Comparison of ENCODE assay signal across 1 cellular context in the genomic region with DNA sequence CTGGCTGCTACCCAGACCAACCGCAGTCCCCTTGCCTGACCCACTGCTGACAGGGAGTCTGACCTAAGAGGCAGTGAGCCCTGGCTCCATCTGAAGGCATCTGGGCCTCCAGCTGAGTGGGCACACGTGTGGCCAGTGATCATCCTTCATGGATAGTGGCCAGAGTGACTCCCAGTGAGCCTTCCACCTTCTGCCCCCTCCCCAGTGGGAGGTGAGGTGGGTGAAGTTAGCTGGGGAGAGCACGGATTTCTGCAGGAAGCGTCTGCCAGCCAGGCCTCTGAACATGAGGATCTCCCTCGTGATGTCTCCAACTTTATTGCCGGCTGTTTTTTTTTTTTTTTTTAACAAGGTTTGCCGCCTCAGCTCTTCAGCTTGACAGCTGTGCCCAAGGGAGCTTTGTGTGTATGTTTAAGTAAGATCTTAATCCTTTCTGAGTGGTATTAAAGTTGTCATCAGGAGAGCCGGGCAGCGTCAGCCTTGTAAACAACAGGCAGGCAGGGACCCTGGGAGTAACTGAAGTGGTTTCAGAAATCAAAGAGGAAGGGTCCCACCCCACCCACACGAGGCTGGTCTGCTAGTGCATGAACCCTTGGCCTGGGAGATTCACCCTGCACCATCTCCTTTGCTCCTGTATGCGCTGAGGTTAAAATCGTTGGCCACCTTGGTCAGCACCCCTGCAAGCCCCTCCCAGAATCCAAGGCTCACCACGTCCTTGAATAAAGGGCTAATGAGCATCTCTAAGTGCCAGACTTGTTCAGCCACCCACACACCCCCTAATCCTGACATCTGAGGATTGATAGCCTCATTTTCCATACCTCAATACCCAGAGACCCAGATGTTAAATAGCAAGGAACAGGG.
TF ChIP-seq lines count a peak whose summit lies in the region.

No MANE protein-coding gene starts in this region.

TF ChIP-seq in HEK293, 187 proteins besides CTCF, POLR2A, EP300 and RAD21 (continued from another document and continues in another):
- TF ChIP-seq, protein P1, sequence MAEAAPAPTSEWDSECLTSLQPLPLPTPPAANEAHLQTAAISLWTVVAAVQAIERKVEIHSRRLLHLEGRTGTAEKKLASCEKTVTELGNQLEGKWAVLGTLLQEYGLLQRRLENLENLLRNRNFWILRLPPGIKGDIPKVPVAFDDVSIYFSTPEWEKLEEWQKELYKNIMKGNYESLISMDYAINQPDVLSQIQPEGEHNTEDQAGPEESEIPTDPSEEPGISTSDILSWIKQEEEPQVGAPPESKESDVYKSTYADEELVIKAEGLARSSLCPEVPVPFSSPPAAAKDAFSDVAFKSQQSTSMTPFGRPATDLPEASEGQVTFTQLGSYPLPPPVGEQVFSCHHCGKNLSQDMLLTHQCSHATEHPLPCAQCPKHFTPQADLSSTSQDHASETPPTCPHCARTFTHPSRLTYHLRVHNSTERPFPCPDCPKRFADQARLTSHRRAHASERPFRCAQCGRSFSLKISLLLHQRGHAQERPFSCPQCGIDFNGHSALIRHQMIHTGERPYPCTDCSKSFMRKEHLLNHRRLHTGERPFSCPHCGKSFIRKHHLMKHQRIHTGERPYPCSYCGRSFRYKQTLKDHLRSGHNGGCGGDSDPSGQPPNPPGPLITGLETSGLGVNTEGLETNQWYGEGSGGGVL (tag by site-specific recombination; IDR thresholded peaks at IDR 0.05) = peak; percentile 66
- TF ChIP-seq ZNF596 (tag by site-specific recombination; IDR thresholded peaks at IDR 0.05) = 0 out of 2 replicates have a peak, but pooled peaks have one; percentile 40
- TF ChIP-seq GLIS2 (tag by site-specific recombination; IDR thresholded peaks at IDR 0.05) = no peak; the same call in 1 of the 2 replicates
- peak; percentile 97 for TF ChIP-seq KLF7 (tag by site-specific recombination; IDR thresholded peaks at IDR 0.05; ENCODE audit: borderline replicate concordance)
- TF ChIP-seq ZNF140 (tag by site-specific recombination; IDR thresholded peaks at IDR 0.05) = no peak
- TF ChIP-seq, protein P2, sequence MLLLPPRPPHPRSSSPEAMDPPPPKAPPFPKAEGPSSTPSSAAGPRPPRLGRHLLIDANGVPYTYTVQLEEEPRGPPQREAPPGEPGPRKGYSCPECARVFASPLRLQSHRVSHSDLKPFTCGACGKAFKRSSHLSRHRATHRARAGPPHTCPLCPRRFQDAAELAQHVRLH (tag by site-specific recombination; IDR thresholded peaks at IDR 0.05) = peak; percentile 90
- TF ChIP-seq, protein P3, sequence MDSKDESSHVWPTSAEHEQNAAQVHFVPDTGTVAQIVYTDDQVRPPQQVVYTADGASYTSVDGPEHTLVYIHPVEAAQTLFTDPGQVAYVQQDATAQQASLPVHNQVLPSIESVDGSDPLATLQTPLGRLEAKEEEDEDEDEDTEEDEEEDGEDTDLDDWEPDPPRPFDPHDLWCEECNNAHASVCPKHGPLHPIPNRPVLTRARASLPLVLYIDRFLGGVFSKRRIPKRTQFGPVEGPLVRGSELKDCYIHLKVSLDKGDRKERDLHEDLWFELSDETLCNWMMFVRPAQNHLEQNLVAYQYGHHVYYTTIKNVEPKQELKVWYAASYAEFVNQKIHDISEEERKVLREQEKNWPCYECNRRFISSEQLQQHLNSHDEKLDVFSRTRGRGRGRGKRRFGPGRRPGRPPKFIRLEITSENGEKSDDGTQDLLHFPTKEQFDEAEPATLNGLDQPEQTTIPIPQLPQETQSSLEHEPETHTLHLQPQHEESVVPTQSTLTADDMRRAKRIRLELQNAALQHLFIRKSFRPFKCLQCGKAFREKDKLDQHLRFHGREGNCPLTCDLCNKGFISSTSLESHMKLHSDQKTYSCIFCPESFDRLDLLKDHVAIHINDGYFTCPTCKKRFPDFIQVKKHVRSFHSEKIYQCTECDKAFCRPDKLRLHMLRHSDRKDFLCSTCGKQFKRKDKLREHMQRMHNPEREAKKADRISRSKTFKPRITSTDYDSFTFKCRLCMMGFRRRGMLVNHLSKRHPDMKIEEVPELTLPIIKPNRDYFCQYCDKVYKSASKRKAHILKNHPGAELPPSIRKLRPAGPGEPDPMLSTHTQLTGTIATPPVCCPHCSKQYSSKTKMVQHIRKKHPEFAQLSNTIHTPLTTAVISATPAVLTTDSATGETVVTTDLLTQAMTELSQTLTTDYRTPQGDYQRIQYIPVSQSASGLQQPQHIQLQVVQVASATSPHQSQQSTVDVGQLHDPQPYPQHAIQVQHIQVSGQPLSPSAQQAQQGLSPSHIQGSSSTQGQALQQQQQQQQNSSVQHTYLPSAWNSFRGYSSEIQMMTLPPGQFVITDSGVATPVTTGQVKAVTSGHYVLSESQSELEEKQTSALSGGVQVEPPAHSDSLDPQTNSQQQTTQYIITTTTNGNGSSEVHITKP (tag by site-specific recombination; IDR thresholded peaks at IDR 0.05) = no peak
- TF ChIP-seq TCF7L2 (IDR thresholded peaks at IDR 0.05; ENCODE audit: borderline replicate concordance, low read depth, low read length) = peak; percentile 90
- TF ChIP-seq, protein P4, sequence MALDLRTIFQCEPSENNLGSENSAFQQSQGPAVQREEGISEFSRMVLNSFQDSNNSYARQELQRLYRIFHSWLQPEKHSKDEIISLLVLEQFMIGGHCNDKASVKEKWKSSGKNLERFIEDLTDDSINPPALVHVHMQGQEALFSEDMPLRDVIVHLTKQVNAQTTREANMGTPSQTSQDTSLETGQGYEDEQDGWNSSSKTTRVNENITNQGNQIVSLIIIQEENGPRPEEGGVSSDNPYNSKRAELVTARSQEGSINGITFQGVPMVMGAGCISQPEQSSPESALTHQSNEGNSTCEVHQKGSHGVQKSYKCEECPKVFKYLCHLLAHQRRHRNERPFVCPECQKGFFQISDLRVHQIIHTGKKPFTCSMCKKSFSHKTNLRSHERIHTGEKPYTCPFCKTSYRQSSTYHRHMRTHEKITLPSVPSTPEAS (tag by site-specific recombination; IDR thresholded peaks at IDR 0.05) = 0 out of 2 replicates have a peak, but pooled peaks have one; percentile 60
- peak; percentile 64 for TF ChIP-seq ZBTB17 (tag by site-specific recombination; IDR thresholded peaks at IDR 0.05)
- TF ChIP-seq RBAK (tag by site-specific recombination; IDR thresholded peaks at IDR 0.05) = no peak
- TF ChIP-seq ZNF146 (tag by site-specific recombination; IDR thresholded peaks at IDR 0.05) = peak; percentile 13; the same call in 1 of the 2 replicates
- 0 out of 2 replicates have a peak, but pooled peaks have one; percentile 51 for TF ChIP-seq ZNF221 (tag by site-specific recombination; IDR thresholded peaks at IDR 0.05; ENCODE audit: borderline replicate concordance)
- TF ChIP-seq ZNF843 (tag by site-specific recombination; IDR thresholded peaks at IDR 0.05) = peak; percentile 99
- TF ChIP-seq ZNF776 (tag by site-specific recombination; IDR thresholded peaks at IDR 0.05; ENCODE audit: borderline replicate concordance) = no peak
- no peak; the same call in 1 of the 2 replicates for TF ChIP-seq ZXDB (tag by site-specific recombination; IDR thresholded peaks at IDR 0.05)
- TF ChIP-seq ZNF830 (tag by site-specific recombination; IDR thresholded peaks at IDR 0.05; ENCODE audit: low read depth) = no peak
- no peak for TF ChIP-seq ZNF16 (tag by site-specific recombination; IDR thresholded peaks at IDR 0.05; ENCODE audit: low read depth)
- no peak; the same call in 1 of the 2 replicates for TF ChIP-seq ZNF2 (tag by site-specific recombination; IDR thresholded peaks at IDR 0.05)
- TF ChIP-seq ZNF658 (tag by site-specific recombination; IDR thresholded peaks at IDR 0.05) = no peak
- TF ChIP-seq ZFP37 (tag by site-specific recombination; IDR thresholded peaks at IDR 0.05) = no peak
- peak; percentile 52; the same call in 1 of the 2 replicates for TF ChIP-seq ZBTB48 (tag by site-specific recombination; IDR thresholded peaks at IDR 0.05)
- TF ChIP-seq ZNF529 (tag by site-specific recombination; IDR thresholded peaks at IDR 0.05; ENCODE audit: insufficient replicate concordance) = peak; percentile 16
- TF ChIP-seq, protein P5, sequence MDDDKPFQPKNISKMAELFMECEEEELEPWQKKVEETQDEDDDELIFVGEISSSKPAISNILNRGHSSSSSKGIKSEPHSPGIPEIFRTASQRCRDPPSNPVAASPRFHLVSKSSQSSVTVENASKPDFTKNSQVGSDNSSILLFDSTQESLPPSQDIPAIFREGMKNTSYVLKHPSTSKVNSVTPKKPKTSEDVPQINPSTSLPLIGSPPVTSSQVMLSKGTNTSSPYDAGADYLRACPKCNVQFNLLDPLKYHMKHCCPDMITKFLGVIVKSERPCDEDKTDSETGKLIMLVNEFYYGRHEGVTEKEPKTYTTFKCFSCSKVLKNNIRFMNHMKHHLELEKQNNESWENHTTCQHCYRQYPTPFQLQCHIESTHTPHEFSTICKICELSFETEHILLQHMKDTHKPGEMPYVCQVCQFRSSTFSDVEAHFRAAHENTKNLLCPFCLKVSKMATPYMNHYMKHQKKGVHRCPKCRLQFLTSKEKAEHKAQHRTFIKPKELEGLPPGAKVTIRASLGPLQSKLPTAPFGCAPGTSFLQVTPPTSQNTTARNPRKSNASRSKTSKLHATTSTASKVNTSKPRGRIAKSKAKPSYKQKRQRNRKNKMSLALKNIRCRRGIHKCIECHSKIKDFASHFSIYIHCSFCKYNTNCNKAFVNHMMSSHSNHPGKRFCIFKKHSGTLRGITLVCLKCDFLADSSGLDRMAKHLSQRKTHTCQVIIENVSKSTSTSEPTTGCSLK (tag by site-specific recombination; IDR thresholded peaks at IDR 0.05) = no peak
- TF ChIP-seq, protein P6, sequence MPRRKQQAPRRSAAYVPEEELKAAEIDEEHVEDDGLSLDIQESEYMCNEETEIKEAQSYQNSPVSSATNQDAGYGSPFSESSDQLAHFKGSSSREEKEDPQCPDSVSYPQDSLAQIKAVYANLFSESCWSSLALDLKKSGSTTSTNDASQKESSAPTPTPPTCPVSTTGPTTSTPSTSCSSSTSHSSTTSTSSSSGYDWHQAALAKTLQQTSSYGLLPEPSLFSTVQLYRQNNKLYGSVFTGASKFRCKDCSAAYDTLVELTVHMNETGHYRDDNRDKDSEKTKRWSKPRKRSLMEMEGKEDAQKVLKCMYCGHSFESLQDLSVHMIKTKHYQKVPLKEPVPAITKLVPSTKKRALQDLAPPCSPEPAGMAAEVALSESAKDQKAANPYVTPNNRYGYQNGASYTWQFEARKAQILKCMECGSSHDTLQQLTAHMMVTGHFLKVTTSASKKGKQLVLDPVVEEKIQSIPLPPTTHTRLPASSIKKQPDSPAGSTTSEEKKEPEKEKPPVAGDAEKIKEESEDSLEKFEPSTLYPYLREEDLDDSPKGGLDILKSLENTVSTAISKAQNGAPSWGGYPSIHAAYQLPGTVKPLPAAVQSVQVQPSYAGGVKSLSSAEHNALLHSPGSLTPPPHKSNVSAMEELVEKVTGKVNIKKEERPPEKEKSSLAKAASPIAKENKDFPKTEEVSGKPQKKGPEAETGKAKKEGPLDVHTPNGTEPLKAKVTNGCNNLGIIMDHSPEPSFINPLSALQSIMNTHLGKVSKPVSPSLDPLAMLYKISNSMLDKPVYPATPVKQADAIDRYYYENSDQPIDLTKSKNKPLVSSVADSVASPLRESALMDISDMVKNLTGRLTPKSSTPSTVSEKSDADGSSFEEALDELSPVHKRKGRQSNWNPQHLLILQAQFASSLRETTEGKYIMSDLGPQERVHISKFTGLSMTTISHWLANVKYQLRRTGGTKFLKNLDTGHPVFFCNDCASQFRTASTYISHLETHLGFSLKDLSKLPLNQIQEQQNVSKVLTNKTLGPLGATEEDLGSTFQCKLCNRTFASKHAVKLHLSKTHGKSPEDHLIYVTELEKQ (tag by site-specific recombination; IDR thresholded peaks at IDR 0.05; ENCODE audit: borderline replicate concordance) = peak; percentile 96
- TF ChIP-seq ZNF423 (tag by site-specific recombination; IDR thresholded peaks at IDR 0.05) = peak; percentile 86; the same call in 1 of the 2 replicates
- TF ChIP-seq ZFHX2 (tag by site-specific recombination; conservative IDR thresholded peaks at IDR 0.05) = peak; percentile 67
- peak; percentile 87 for TF ChIP-seq BCL11B (tag by site-specific recombination; IDR thresholded peaks at IDR 0.05; ENCODE audit: low read depth)
- peak; percentile 14; the same call in 1 of the 2 replicates for TF ChIP-seq ZNF654 (tag by site-specific recombination; IDR thresholded peaks at IDR 0.05; ENCODE audit: low read depth)
- TF ChIP-seq SP2 (tag by site-specific recombination; IDR thresholded peaks at IDR 0.05) = 0 out of 2 replicates have a peak, but pooled peaks have one; percentile 27
- TF ChIP-seq, protein P7, sequence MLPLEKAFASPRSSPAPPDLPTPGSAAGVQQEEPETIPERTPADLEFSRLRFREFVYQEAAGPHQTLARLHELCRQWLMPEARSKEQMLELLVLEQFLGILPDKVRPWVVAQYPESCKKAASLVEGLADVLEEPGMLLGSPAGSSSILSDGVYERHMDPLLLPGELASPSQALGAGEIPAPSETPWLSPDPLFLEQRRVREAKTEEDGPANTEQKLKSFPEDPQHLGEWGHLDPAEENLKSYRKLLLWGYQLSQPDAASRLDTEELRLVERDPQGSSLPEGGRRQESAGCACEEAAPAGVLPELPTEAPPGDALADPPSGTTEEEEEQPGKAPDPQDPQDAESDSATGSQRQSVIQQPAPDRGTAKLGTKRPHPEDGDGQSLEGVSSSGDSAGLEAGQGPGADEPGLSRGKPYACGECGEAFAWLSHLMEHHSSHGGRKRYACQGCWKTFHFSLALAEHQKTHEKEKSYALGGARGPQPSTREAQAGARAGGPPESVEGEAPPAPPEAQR (tag by site-specific recombination; IDR thresholded peaks at IDR 0.05) = peak; percentile 72; the same call in 1 of the 2 replicates
- peak; percentile 88 for TF ChIP-seq ZEB2 (tag by site-specific recombination; IDR thresholded peaks at IDR 0.05)
- no peak for TF ChIP-seq HOXD13 (CRISPR knock-in tag; IDR thresholded peaks at IDR 0.05; ENCODE audit: borderline replicate concordance)
- peak; percentile 82 for TF ChIP-seq GFI1B (tag by site-specific recombination; IDR thresholded peaks at IDR 0.05)
- peak; percentile 96 for TF ChIP-seq GLIS1 (tag by site-specific recombination; IDR thresholded peaks at IDR 0.05)
- no peak for TF ChIP-seq ZNF777 (tag by site-specific recombination; IDR thresholded peaks at IDR 0.05; ENCODE audit: borderline replicate concordance)
- TF ChIP-seq, protein P8, sequence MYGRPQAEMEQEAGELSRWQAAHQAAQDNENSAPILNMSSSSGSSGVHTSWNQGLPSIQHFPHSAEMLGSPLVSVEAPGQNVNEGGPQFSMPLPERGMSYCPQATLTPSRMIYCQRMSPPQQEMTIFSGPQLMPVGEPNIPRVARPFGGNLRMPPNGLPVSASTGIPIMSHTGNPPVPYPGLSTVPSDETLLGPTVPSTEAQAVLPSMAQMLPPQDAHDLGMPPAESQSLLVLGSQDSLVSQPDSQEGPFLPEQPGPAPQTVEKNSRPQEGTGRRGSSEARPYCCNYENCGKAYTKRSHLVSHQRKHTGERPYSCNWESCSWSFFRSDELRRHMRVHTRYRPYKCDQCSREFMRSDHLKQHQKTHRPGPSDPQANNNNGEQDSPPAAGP (tag by site-specific recombination; IDR thresholded peaks at IDR 0.05) = peak; percentile 97
- TF ChIP-seq, protein P9, sequence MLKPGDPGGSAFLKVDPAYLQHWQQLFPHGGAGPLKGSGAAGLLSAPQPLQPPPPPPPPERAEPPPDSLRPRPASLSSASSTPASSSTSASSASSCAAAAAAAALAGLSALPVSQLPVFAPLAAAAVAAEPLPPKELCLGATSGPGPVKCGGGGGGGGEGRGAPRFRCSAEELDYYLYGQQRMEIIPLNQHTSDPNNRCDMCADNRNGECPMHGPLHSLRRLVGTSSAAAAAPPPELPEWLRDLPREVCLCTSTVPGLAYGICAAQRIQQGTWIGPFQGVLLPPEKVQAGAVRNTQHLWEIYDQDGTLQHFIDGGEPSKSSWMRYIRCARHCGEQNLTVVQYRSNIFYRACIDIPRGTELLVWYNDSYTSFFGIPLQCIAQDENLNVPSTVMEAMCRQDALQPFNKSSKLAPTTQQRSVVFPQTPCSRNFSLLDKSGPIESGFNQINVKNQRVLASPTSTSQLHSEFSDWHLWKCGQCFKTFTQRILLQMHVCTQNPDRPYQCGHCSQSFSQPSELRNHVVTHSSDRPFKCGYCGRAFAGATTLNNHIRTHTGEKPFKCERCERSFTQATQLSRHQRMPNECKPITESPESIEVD (tag by site-specific recombination; IDR thresholded peaks at IDR 0.05) = peak; percentile 93
- TF ChIP-seq ZNF10 (tag by site-specific recombination; IDR thresholded peaks at IDR 0.05) = peak; percentile 85
